ENCODE assay signal across 8 cellular contexts in the genomic region with DNA sequence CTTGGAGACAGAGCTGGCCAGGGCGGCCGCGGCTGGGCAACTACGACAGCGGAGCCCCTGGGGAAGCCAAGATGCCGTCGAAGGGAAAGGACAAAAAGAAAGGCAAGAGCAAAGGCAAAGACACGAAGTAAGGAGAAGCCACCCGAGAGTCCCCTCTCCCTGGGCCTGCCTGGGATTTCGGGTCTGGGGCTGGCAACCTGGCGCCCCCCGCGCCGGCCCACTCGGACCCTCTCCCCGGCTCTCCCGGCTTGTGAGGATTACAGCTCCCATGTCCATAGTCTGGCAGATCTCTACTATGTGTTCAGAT. TPM values are rescaled to one million over a fixed set of nuclear protein-coding genes. Genes with fewer than 3 reads are reported as not detected.
DNase-seq lines count a peak whose midpoint lies in the region; ATAC-seq and TF ChIP-seq lines count a peak whose summit lies in the region.

No MANE protein-coding gene starts in this region.

- peak overlapping the region; percentile 90 to 97 (median 96) for H3K4me3 Mint-ChIP-seq in brain
- peak overlapping the region; percentile 87 for H3K4me3 Mint-ChIP-seq in mesothelial cell of epicardium

- peaks cover 7% of the 10 kb centered on the region for H3K27me3 Mint-ChIP-seq in brain
- no peaks in the 10 kb centered on the region for H3K27me3 Mint-ChIP-seq in mesothelial cell of epicardium (ENCODE audit: low read depth)

- H3K36me3 Mint-ChIP-seq in brain (no peaks in the 10 kb centered on the region), mesothelial cell of epicardium (no peaks in the 10 kb centered on the region)

- POLR2A ChIA-PET in A673 (lab: Charles Lee; ENCODE audit: low non-redundant PET) = interaction anchor here (0.6 kb wide), 1 partner anchor 121 kb away, joined by 8 read pairs; no protein-coding TSS in a partner anchor

- H3K9me3 Mint-ChIP-seq in brain (no peaks in the 10 kb centered on the region), mesothelial cell of epicardium (no peaks in the 10 kb centered on the region)

- TF ChIP-seq CTCF in A673 (conservative IDR thresholded peaks at IDR 0.05; ENCODE audit: low read depth, low read length) = no peak
- no peak for TF ChIP-seq CTCF in brain (conservative IDR thresholded peaks at IDR 0.05)
- TF ChIP-seq CTCF in mesothelial cell of epicardium (IDR thresholded peaks at IDR 0.05; ENCODE audit: unreplicated experiment) = no peak

- ATAC-seq in HG03159 (IDR thresholded peaks at IDR 0.05; ENCODE audit: unreplicated experiment) (peak; percentile 13), HG03571 (IDR thresholded peaks at IDR 0.05; ENCODE audit: unreplicated experiment) (no peak), GM18868 (IDR thresholded peaks at IDR 0.05; ENCODE audit: unreplicated experiment) (no peak)

- CTCF ChIA-PET in A673 (lab: Charles Lee) = no interaction called here

- H3K4me3 ChIP-seq in A673 (ENCODE audit: low read depth, low read length, poor library complexity, severe bottlenecking) = peak overlapping the region; percentile 99

- no peaks in the 10 kb centered on the region for H3K36me3 ChIP-seq in A673 (ENCODE audit: insufficient read depth, low read length, poor library complexity, severe bottlenecking)

- no peak for DNase-seq in A673 (ENCODE audit: low spot score)
- DNase-seq in mesothelial cell of epicardium (ENCODE audit: low spot score in 2 of 2, unreplicated experiment in 2 of 2) = no peak
- no peak for DNase-seq in SKM-1 (lab: John Stamatoyannopoulos, UW; ENCODE audit: unreplicated experiment)
- no peak for DNase-seq in cortex of kidney (lab: John Stamatoyannopoulos, UW)

- BruUV-seq in A673 (replicated peaks; lab: Mats Ljungman, UMichigan) = no TSS peak

- peak overlapping the region; percentile 58 for H3K27ac ChIP-seq in A673 (ENCODE audit: low read depth, low read length, poor library complexity, severe bottlenecking)

- no peaks in the 10 kb centered on the region for H3K4me1 ChIP-seq in A673 (ENCODE audit: insufficient read depth, low read length, poor library complexity, severe bottlenecking)

- H3K27ac Mint-ChIP-seq in brain = peak overlapping the region; percentile 88 to 97 (median 95)
- peak overlapping the region; percentile 97 for H3K27ac Mint-ChIP-seq in mesothelial cell of epicardium

- H3K9me3 ChIP-seq in A673 (ENCODE audit: low read depth, low read length, poor library complexity, severe bottlenecking) = no peaks in the 10 kb centered on the region

- intact Hi-C loops in A673 (cut with micrococcal nuclease; ENCODE audit: unreplicated experiment) = loop anchor here (2.0 kb wide), 1 partner anchor 291 kb away; no protein-coding TSS in a partner anchor

- no peaks in the 10 kb centered on the region for H3K27me3 ChIP-seq in A673 (replicated peaks; ENCODE audit: insufficient read depth, low read depth, low read length, poor library complexity)

- H3K4me1 Mint-ChIP-seq in brain (peaks cover 25% of the 10 kb centered on the region), mesothelial cell of epicardium (peaks cover 12% of the 10 kb centered on the region)

RNA-seq across cellular contexts. Expression of a gene that starts 0.2 kb away (rescaled TPM):
- total RNA-seq in A673 (2021) = 1.6 and 3.2 TPM in 2 replicates
- polyA plus RNA-seq in brain (ENCODE audit: insufficient read depth, low read depth, low replicate concordance) = 4.9 TPM
- 6.6 to 8.4 TPM (median 7.1 TPM) in 3 replicates for total RNA-seq in mesothelial cell of epicardium

RNA-seq across cellular contexts. Expression of a gene that starts 0.3 kb away (rescaled TPM):
- total RNA-seq in A673 (2021) (14.6 and 15.4 TPM in 2 replicates), mesothelial cell of epicardium (16.2 to 17.8 TPM (median 16.9 TPM) in 3 replicates)
- polyA plus RNA-seq in brain (ENCODE audit: insufficient read depth, low read depth, low replicate concordance) = 10.8 TPM
